ENCODE assay signal across 21 cellular contexts in genomic region chr14:64255756-64256155, GRCh38. TPM values are rescaled to one million over a fixed set of nuclear protein-coding genes. Genes with fewer than 3 reads are reported as not detected.
DNase-seq lines count a peak whose midpoint lies in the region; ATAC-seq, FAIRE-seq and TF ChIP-seq lines count a peak whose summit lies in the region.
"Had no signal": no experiment of that assay in that cellular context is flagged by ENCODE, and none has a peak within 500 bp of the region (broad histone marks: within the 10 kb centered on the region; RNA-seq: fewer than 3 reads in every experiment).

No MANE protein-coding gene starts in this region.

- H4K20me1 ChIP-seq in SK-N-SH (ENCODE audit: insufficient read depth) = no peaks in the 10 kb centered on the region
- H4K20me1 ChIP-seq: BLaER1 treated with 17β-estradiol and CSF1 and Interleukin-3, amounts not matched to agents 10 nM and 100 nM had no signal

- 60% methylated on average over 1 of the region's 1 CpG for WGBS in SK-N-SH (ENCODE audit: low lambda C conversion rate)

- H3K36me3 ChIP-seq in SK-N-SH (replicated peaks in 1 of 2; ENCODE audit: control insufficient read depth in 1 of 2, insufficient read depth in 2 of 2, low read length in 1 of 2) = no peaks in the 10 kb centered on the region
- H3K36me3 ChIP-seq: BLaER1 treated with 17β-estradiol and CSF1 and Interleukin-3, amounts not matched to agents 10 nM and 100 nM had no signal

- peak in 1 of 2 experiments; percentile 39; a peak in 1 of 4 replicates for TF ChIP-seq EP300 in SK-N-SH (IDR thresholded peaks at IDR 0.05; ENCODE audit: borderline replicate concordance in 1 of 2, low read depth in 1 of 2, low read length in 1 of 2)

- POLR2A ChIA-PET in SK-N-SH (lab: Yijun Ruan, JAX) = no interaction called here

- H2AFZ ChIP-seq in SK-N-SH (ENCODE audit: low read depth) = no peak overlapping the region

- no peak overlapping the region for H3K27ac ChIP-seq in SK-N-SH (ENCODE audit: low read depth in 2 of 2, low read length in 1 of 2)
- H3K27ac ChIP-seq: 22Rv1; A549; BLaER1 treated with 17β-estradiol and CSF1 and Interleukin-3, amounts not matched to agents 10 nM and 100 nM; C4-2B had no signal

- H3K4me1 ChIP-seq in SK-N-SH (ENCODE audit: control insufficient read depth in 1 of 2, insufficient read depth in 2 of 2, low read depth in 1 of 2, low read length in 1 of 2) = peaks cover 4% of the 10 kb centered on the region in 2 experiments; a peak in 1 of 4 replicates
- H3K4me1 ChIP-seq: BLaER1 treated with 17β-estradiol and CSF1 and Interleukin-3, amounts not matched to agents 10 nM and 100 nM; Caco-2 had no signal

- H3K27me3 ChIP-seq in SK-N-SH (ENCODE audit: insufficient read depth) = no peaks in the 10 kb centered on the region
- H3K27me3 ChIP-seq: BLaER1 treated with 17β-estradiol and CSF1 and Interleukin-3, amounts not matched to agents 10 nM and 100 nM had no signal

- no peak overlapping the region for H3K9ac ChIP-seq in SK-N-SH
- H3K9ac ChIP-seq: BLaER1 treated with 17β-estradiol and CSF1 and Interleukin-3, amounts not matched to agents 10 nM and 100 nM had no signal

- no peak overlapping the region for H3K4me2 ChIP-seq in SK-N-SH
- H3K4me2 ChIP-seq: A549; BLaER1 treated with 17β-estradiol and CSF1 and Interleukin-3, amounts not matched to agents 10 nM and 100 nM had no signal

- DNase-seq in SK-N-SH (peak; percentile 61), SK-N-DZ (ENCODE audit: low spot score) (peak; percentile 75), urothelium cell line (ENCODE audit: low spot score) (no peak)
- DNase-seq: AML-193; Caco-2; Calu3; CD4-positive, alpha-beta T cell; CD8-positive, alpha-beta T cell; DMS79 treated with DMSO at 0.1 percent for 48 hours; GF-D8 had no signal

- ATAC-seq in SK-N-SH treated with all-trans-retinoic acid at 6 μM for 48 hours (no peak), HG02798 (IDR thresholded peaks at IDR 0.05; ENCODE audit: poor library complexity, unreplicated experiment) (no peak), GM21576 (IDR thresholded peaks at IDR 0.05; ENCODE audit: unreplicated experiment) (no peak)
- ATAC-seq: A549; CD8-positive, alpha-beta T cell had no signal

- H3K4me3 ChIP-seq in SK-N-SH (ENCODE audit: low read depth in 2 of 2, low read length in 1 of 2) = no peak overlapping the region
- H3K4me3 ChIP-seq: A549; BLaER1 treated with 17β-estradiol and CSF1 and Interleukin-3, amounts not matched to agents 10 nM and 100 nM had no signal

- H3K9me2 ChIP-seq in SK-N-SH = no peaks in the 10 kb centered on the region

- H3K79me2 ChIP-seq in SK-N-SH (ENCODE audit: insufficient read depth) = no peaks in the 10 kb centered on the region

- H3K9me3 ChIP-seq in SK-N-SH = no peaks in the 10 kb centered on the region
- H3K9me3 ChIP-seq: A549; BLaER1 treated with 17β-estradiol and CSF1 and Interleukin-3, amounts not matched to agents 10 nM and 100 nM; Caco-2 had no signal

- peak; percentile 67 for FAIRE-seq in urothelium cell line (lab: Jason Lieb, UNC)
- FAIRE-seq: A549, D721Med, G401.6, GM19239 had no signal

- no peak for TF ChIP-seq CTCF in SK-N-SH (IDR thresholded peaks at IDR 0.05)

- no peaks in the 10 kb centered on the region for H3F3A ChIP-seq in SK-N-SH (replicated peaks; ENCODE audit: insufficient read depth)

- CTCF ChIA-PET in SK-N-SH (lab: Yijun Ruan, JAX) = interaction anchor here (1.2 kb wide), 1 partner anchor 38 kb away, joined by 3 read pairs; the partner anchor contains the start of gene ESR2

- TF ChIP-seq RAD21 in SK-N-SH (IDR thresholded peaks at IDR 0.05; ENCODE audit: low read length) = no peak

TF ChIP-seq in SK-N-SH, 30 proteins besides CTCF, POLR2A, EP300 and RAD21:
- TF ChIP-seq GATA2 (CRISPR knock-in tag; IDR thresholded peaks at IDR 0.05) (peak; percentile 31), IRF3 (IDR thresholded peaks at IDR 0.05; ENCODE audit: low read depth, low read length) (no peak), RCOR1 (IDR thresholded peaks at IDR 0.05; ENCODE audit: low read length) (0 out of 2 replicates have a peak, but pooled peaks have one; percentile 31), FOSL2 (IDR thresholded peaks at IDR 0.05; ENCODE audit: borderline replicate concordance, low read depth) (no peak)

TF ChIP-seq in SK-N-SH treated with all-trans-retinoic acid at 6 μM for 48 hours, 23 proteins besides CTCF, POLR2A, EP300 and RAD21:
- TF ChIP-seq CSDC2 (CRISPR knock-in tag; IDR thresholded peaks at IDR 0.05) (no peak), PPARA (CRISPR knock-in tag; IDR thresholded peaks at IDR 0.05; ENCODE audit: borderline replicate concordance) (no peak), ARNTL (CRISPR knock-in tag; IDR thresholded peaks at IDR 0.05; ENCODE audit: borderline replicate concordance, low read depth) (no peak)

RNA-seq across cellular contexts. Expression of gene ESR2, which starts 38.4 kb away (rescaled TPM):
- 0.03 TPM in 2 replicates for polyA plus RNA-seq in SK-N-SH (2012; rRNA removed)
- polyA plus RNA-seq in SK-N-SH (2012; cell fraction: cytosol; rRNA removed) = 0.04 TPM in 2 replicates
- 0.18 and 0.22 TPM in 2 replicates for polyA plus RNA-seq in SK-N-SH (2012; cell fraction: nucleus; rRNA removed)
- 0.64 and 1.3 TPM in 2 replicates for polyA plus RNA-seq in SK-N-DZ (2014; cell fraction: cytosol; rRNA removed)
- 0.08 and 0.91 TPM in 2 replicates for polyA plus RNA-seq in SK-N-DZ (2014; cell fraction: nucleus; rRNA removed)
- polyA plus RNA-seq: BJ had no signal
